ENCODE assay signal across 1 cellular context in the genomic region with DNA sequence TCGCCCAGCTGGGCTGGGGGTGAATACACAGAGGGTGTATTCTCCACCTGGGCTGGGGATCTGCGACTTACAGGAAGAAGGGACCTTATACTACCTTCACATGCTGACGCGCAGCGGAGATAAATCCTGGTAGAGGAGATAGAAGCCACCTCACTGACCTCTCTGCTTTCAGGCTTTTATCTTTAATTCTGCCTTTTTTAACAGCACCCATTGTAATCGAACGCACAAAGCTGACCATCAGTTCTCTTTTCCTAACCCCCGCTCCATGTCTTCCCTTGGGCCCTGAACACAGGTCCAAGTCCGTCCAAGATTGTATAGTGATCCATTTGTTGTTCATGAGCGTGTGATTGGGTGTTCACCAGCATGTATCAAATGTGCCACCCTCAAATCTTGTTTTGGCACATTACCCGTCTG.
TF ChIP-seq lines count a peak whose summit lies in the region.

No MANE protein-coding gene starts in this region.

TF ChIP-seq in HCT116, 20 proteins besides CTCF, POLR2A, EP300 and RAD21 (continued from another document):
- no peak for TF ChIP-seq POLR2AphosphoS5 (IDR thresholded peaks at IDR 0.05; ENCODE audit: low read depth, low read length)
- TF ChIP-seq, protein P1, sequence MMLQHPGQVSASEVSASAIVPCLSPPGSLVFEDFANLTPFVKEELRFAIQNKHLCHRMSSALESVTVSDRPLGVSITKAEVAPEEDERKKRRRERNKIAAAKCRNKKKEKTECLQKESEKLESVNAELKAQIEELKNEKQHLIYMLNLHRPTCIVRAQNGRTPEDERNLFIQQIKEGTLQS (IDR thresholded peaks at IDR 0.05): no peak
- no peak for TF ChIP-seq YY1 (IDR thresholded peaks at IDR 0.05; ENCODE audit: extremely low read depth, insufficient replicate concordance, low read depth, low read length)
- TF ChIP-seq, protein P2, sequence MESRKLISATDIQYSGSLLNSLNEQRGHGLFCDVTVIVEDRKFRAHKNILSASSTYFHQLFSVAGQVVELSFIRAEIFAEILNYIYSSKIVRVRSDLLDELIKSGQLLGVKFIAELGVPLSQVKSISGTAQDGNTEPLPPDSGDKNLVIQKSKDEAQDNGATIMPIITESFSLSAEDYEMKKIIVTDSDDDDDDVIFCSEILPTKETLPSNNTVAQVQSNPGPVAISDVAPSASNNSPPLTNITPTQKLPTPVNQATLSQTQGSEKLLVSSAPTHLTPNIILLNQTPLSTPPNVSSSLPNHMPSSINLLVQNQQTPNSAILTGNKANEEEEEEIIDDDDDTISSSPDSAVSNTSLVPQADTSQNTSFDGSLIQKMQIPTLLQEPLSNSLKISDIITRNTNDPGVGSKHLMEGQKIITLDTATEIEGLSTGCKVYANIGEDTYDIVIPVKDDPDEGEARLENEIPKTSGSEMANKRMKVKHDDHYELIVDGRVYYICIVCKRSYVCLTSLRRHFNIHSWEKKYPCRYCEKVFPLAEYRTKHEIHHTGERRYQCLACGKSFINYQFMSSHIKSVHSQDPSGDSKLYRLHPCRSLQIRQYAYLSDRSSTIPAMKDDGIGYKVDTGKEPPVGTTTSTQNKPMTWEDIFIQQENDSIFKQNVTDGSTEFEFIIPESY (IDR thresholded peaks at IDR 0.05; ENCODE audit: extremely low read depth, insufficient replicate concordance, low read length): no peak
- TF ChIP-seq CBX3 (IDR thresholded peaks at IDR 0.05; ENCODE audit: low read depth): no peak
- TF ChIP-seq ZNF274 (IDR thresholded peaks at IDR 0.05; ENCODE audit: low read depth, low read length): no peak
- TF ChIP-seq CEBPB (IDR thresholded peaks at IDR 0.05; ENCODE audit: low read depth): no peak
- TF ChIP-seq, protein P3, sequence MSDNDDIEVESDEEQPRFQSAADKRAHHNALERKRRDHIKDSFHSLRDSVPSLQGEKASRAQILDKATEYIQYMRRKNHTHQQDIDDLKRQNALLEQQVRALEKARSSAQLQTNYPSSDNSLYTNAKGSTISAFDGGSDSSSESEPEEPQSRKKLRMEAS (IDR thresholded peaks at IDR 0.05): no peak
- no peak for TF ChIP-seq SP1 (IDR thresholded peaks at IDR 0.05; ENCODE audit: low read depth)
- no peak for TF ChIP-seq ZFX (IDR thresholded peaks at IDR 0.05)
